In the genomic region with DNA sequence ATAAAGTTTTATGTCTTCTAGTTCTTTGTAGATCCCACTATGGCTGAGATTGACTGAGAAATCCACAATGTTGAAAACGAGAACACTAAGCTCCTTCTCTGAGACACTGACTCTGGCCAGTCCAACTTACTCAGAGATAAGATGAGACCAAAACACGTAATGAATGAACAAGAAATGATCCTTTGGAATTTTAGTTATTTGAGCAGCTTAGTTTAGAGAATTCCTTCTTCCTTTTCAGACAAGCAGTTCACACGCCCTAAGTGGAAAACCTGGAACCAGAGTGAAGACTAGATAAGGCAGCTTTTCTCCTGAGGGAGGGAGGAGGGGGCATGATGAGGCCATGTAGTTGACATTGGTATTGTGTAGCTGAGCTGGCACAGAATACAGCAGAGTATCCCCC, we compare ENCODE assay signal across 20 cellular contexts.
"Had no signal": no experiment of that assay in that cellular context is flagged by ENCODE, and none has a peak within 500 bp of the region (broad histone marks: within the 10 kb centered on the region; RNA-seq: fewer than 3 reads in every experiment).

No MANE protein-coding gene starts in this region.

- H3K4me1 ChIP-seq: prostate gland, tibial nerve had no signal

- H3K36me3 Mint-ChIP-seq: activated CD4-positive, alpha-beta memory T cell treated with anti-CD3 and anti-CD28 coated beads for 36 hours; activated naive CD4-positive, alpha-beta T cell treated with anti-CD3 and anti-CD28 coated beads, Interleukin-2, amount 10 ng/mL, durations not matched to agents 7 days and 5 days; immature natural killer cell; natural killer cell treated with Interleukin-12 subunit alpha and Interleukin-12 subunit beta and Interleukin-15 and Interleukin-18, amount 100 ng/mL, for 72 hours had no signal

- H3K27ac ChIP-seq: brain microvascular endothelial cell, ovary, prostate gland, right atrium auricular region, tibial nerve had no signal

- H3K27ac Mint-ChIP-seq: activated CD4-positive, alpha-beta memory T cell treated with anti-CD3 and anti-CD28 coated beads for 36 hours; activated naive CD4-positive, alpha-beta T cell treated with anti-CD3 and anti-CD28 coated beads, Interleukin-2, amount 10 ng/mL, durations not matched to agents 7 days and 5 days; activated naive CD8-positive, alpha-beta T cell treated with anti-CD3 and anti-CD28 coated beads, Interleukin-2, amount 50 U/mL, for 24 hours; activated T-cell treated with anti-CD3 and anti-CD28 coated beads, Interleukin-2, amount 50 U/mL, for 72 hours; immature natural killer cell; natural killer cell treated with Interleukin-12 subunit alpha and Interleukin-12 subunit beta and Interleukin-15 and Interleukin-18, amount 100 ng/mL, for 72 hours; stimulated activated naive CD8-positive, alpha-beta T cell treated with anti-CD3 and anti-CD28 coated beads, Interleukin-15, Interleukin-2, amounts not matched to agents 100 ng/mL and 50 ng/mL, for 24 hours had no signal

- H3K9me3 ChIP-seq: ovary, prostate gland, right atrium auricular region, tibial nerve had no signal

- ATAC-seq: activated naive CD8-positive, alpha-beta T cell treated with anti-CD3 and anti-CD28 coated beads, Interleukin-2, amount 50 U/mL, for 24 hours; activated T-cell treated with anti-CD3 and anti-CD28 coated beads, Interleukin-2, amount 50 U/mL, for 72 hours; natural killer cell treated with Interleukin-12 subunit alpha and Interleukin-12 subunit beta and Interleukin-15 and Interleukin-18, amount 100 ng/mL, for 72 hours had no signal

- H3K4me3 Mint-ChIP-seq: activated CD4-positive, alpha-beta memory T cell treated with anti-CD3 and anti-CD28 coated beads for 36 hours; activated naive CD4-positive, alpha-beta T cell treated with anti-CD3 and anti-CD28 coated beads, Interleukin-2, amount 10 ng/mL, durations not matched to agents 7 days and 5 days; activated naive CD8-positive, alpha-beta T cell treated with anti-CD3 and anti-CD28 coated beads, Interleukin-2, amount 50 U/mL, for 24 hours; activated T-cell treated with anti-CD3 and anti-CD28 coated beads, Interleukin-2, amount 50 U/mL, for 72 hours; immature natural killer cell; natural killer cell treated with Interleukin-12 subunit alpha and Interleukin-12 subunit beta and Interleukin-15 and Interleukin-18, amount 100 ng/mL, for 72 hours; stimulated activated naive CD8-positive, alpha-beta T cell treated with anti-CD3 and anti-CD28 coated beads, Interleukin-15, Interleukin-2, amounts not matched to agents 100 ng/mL and 50 ng/mL, for 24 hours had no signal

- H3K4me3 ChIP-seq: ovary, prostate gland, right atrium auricular region, tibial nerve had no signal

- H3K36me3 ChIP-seq: brain microvascular endothelial cell, ovary, prostate gland, right atrium auricular region, tibial nerve had no signal

- H3K9me3 Mint-ChIP-seq: activated CD4-positive, alpha-beta memory T cell treated with anti-CD3 and anti-CD28 coated beads for 36 hours; activated naive CD4-positive, alpha-beta T cell treated with anti-CD3 and anti-CD28 coated beads, Interleukin-2, amount 10 ng/mL, durations not matched to agents 7 days and 5 days; activated naive CD8-positive, alpha-beta T cell treated with anti-CD3 and anti-CD28 coated beads, Interleukin-2, amount 50 U/mL, for 24 hours; natural killer cell treated with Interleukin-12 subunit alpha and Interleukin-12 subunit beta and Interleukin-15 and Interleukin-18, amount 100 ng/mL, for 72 hours; stimulated activated naive CD8-positive, alpha-beta T cell treated with anti-CD3 and anti-CD28 coated beads, Interleukin-15, Interleukin-2, amounts not matched to agents 100 ng/mL and 50 ng/mL, for 24 hours had no signal

- H3K27me3 Mint-ChIP-seq: activated CD4-positive, alpha-beta memory T cell treated with anti-CD3 and anti-CD28 coated beads for 36 hours; activated naive CD4-positive, alpha-beta T cell treated with anti-CD3 and anti-CD28 coated beads, Interleukin-2, amount 10 ng/mL, durations not matched to agents 7 days and 5 days; activated naive CD8-positive, alpha-beta T cell treated with anti-CD3 and anti-CD28 coated beads, Interleukin-2, amount 50 U/mL, for 24 hours; natural killer cell treated with Interleukin-12 subunit alpha and Interleukin-12 subunit beta and Interleukin-15 and Interleukin-18, amount 100 ng/mL, for 72 hours; stimulated activated naive CD8-positive, alpha-beta T cell treated with anti-CD3 and anti-CD28 coated beads, Interleukin-15, Interleukin-2, amounts not matched to agents 100 ng/mL and 50 ng/mL, for 24 hours had no signal

- H3K4me1 Mint-ChIP-seq: activated naive CD4-positive, alpha-beta T cell treated with anti-CD3 and anti-CD28 coated beads, Interleukin-2, amount 10 ng/mL, durations not matched to agents 7 days and 5 days; activated naive CD8-positive, alpha-beta T cell treated with anti-CD3 and anti-CD28 coated beads, Interleukin-2, amount 50 U/mL, for 24 hours; immature natural killer cell had no signal

- H3K27me3 ChIP-seq: brain microvascular endothelial cell, ovary, right atrium auricular region, tibial nerve had no signal

- DNase-seq: activated CD4-positive, alpha-beta memory T cell treated with anti-CD3 and anti-CD28 coated beads for 36 hours; activated effector memory CD4-positive, alpha-beta T cell treated with anti-CD3 and anti-CD28 coated beads, Interleukin-2, amount 50 U/mL, for 16 hours; activated naive CD4-positive, alpha-beta T cell treated with anti-CD3 and anti-CD28 coated beads, Interleukin-2, amount 10 ng/mL, durations not matched to agents 7 days and 5 days; activated naive CD8-positive, alpha-beta T cell treated with anti-CD3 and anti-CD28 coated beads, Interleukin-2, amount 50 U/mL, for 24 hours; activated T-cell treated with anti-CD3 and anti-CD28 coated beads, Interleukin-2, amount 50 U/mL, for 72 hours; anterior cingulate cortex; brain microvascular endothelial cell; central memory CD4-positive, alpha-beta T cell; dermis blood vessel endothelial cell; effector CD8-positive, alpha-beta T cell; foreskin melanocyte; immature natural killer cell; ovary; stimulated activated CD4-positive, alpha-beta T cell treated with anti-CD3 and anti-CD28 coated beads, Interleukin-1b, Interleukin-23, amount 100 ng/mL, for 48 hours; T-helper 9 cell had no signal
